ENCODE assay signal across 8 cellular contexts in the genomic region with DNA sequence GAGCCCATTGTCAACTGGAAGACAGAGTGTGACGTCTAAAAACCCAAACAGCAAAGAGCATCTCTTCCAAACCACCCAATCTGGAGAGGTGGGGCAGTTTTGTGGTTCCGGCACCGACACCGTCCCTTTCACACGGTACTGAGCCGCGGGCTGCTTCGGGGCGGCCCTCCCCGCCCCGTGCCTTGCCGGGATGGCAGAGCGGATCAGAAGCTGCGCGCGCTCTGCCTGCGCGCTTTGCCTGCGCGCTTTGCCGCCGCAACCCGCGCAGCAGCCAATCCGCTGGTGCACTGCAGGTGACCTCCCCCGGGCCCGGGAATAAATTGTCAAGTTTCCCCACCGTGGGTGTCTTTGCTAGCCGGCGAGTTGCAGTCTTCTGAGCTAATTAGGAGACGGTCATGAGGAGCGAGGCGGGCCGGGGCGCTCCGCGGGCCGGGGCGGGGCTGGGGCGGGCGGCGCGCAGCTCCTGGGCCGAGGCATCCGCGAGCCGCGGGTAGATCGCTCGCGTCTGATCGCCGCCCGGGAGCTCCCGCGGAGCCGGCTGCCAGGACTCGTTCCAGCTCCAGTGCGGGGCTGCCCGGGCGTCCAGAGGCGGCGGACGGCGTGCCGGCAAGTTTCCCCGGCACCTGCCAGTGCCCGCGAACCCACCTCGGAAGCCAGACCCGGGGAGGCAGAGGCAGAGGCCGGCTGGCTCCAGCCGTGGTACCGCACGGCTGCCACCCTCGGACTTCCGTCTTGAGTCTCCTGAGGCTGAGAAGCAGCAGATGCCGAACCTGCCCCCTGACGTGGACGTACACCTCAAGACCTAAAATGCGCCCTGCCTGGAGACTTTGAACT.
DNase-seq lines count a peak whose midpoint lies in the region; ATAC-seq and TF ChIP-seq lines count a peak whose summit lies in the region.

No MANE protein-coding gene starts in this region.

- no peaks in the 10 kb centered on the region for H3K9me3 Mint-ChIP-seq in CD4-positive, alpha-beta T cell

- intact Hi-C loops in CD4-positive, alpha-beta T cell (cut with DNase I, micrococcal nuclease), result no loop called here

- no peaks in the 10 kb centered on the region for H3K4me1 ChIP-seq in skeletal muscle satellite cell (ENCODE audit: control insufficient read depth, insufficient read depth, low read length)
- peaks cover 8% of the 10 kb centered on the region for H3K4me1 ChIP-seq in Karpas-422 (ENCODE audit: low read length)

- H3K27ac Mint-ChIP-seq in CD4-positive, alpha-beta T cell, result no peak overlapping the region

- no peak overlapping the region for H3K4me3 Mint-ChIP-seq in CD4-positive, alpha-beta T cell

- H2AFZ ChIP-seq in Karpas-422 (ENCODE audit: low read length), result no peak overlapping the region

- no peaks in the 10 kb centered on the region for H3K9me3 ChIP-seq in CD4-positive, alpha-beta T cell (ENCODE audit: control insufficient read depth, low read length)
- H3K9me3 ChIP-seq in skeletal muscle satellite cell (replicated peaks; ENCODE audit: low read length) (no peaks in the 10 kb centered on the region), Karpas-422 (ENCODE audit: low read length) (0 out of 2 replicates have a peak, but pooled peaks cover 3% of the 10 kb centered on the region)

- H3K9me2 ChIP-seq in Karpas-422 (replicated peaks; ENCODE audit: insufficient read depth, low read length), result no peaks in the 10 kb centered on the region

- peaks cover 48% of the 10 kb centered on the region for H3K27me3 Mint-ChIP-seq in CD4-positive, alpha-beta T cell

- peak in 1 of 10 experiments; percentile 5 for DNase-seq in CD4-positive, alpha-beta T cell
- peak in 2 of 3 experiments; percentile 4 to 15 for DNase-seq in activated CD8-positive, alpha-beta memory T cell treated with anti-CD3 and anti-CD28 coated beads for 48 hours (ENCODE audit: low read depth in 2 of 3, low spot score in 2 of 3)
- no peak for DNase-seq in Karpas-422

- H3K36me3 ChIP-seq in skeletal muscle satellite cell (ENCODE audit: insufficient read depth, low read length) (no peaks in the 10 kb centered on the region), Karpas-422 (ENCODE audit: insufficient read depth, low read length) (no peaks in the 10 kb centered on the region)

- no peak for TF ChIP-seq CTCF in CD4-positive, alpha-beta T cell (IDR thresholded peaks at IDR 0.05)

- no peaks in the 10 kb centered on the region for H3K36me3 Mint-ChIP-seq in CD4-positive, alpha-beta T cell (ENCODE audit: low read depth)

- no peaks in the 10 kb centered on the region for H3K79me2 ChIP-seq in Karpas-422 (ENCODE audit: low read length)

- no peak overlapping the region for H3K27ac ChIP-seq in CD4-positive, alpha-beta T cell (ENCODE audit: low read depth, low read length)
- H3K27ac ChIP-seq in Karpas-422 (ENCODE audit: low read length), result no peak overlapping the region

- H3K27me3 ChIP-seq in CD4-positive, alpha-beta T cell (ENCODE audit: control insufficient read depth, insufficient read depth, low read length), result peaks cover 4% of the 10 kb centered on the region
- peaks cover 34% of the 10 kb centered on the region for H3K27me3 ChIP-seq in skeletal muscle satellite cell (ENCODE audit: control insufficient read depth, insufficient read depth, low read length)
- H3K27me3 ChIP-seq in Karpas-422 (ENCODE audit: low read length), result no peaks in the 10 kb centered on the region; the same call in 1 of the 2 replicates

- peaks cover 8% of the 10 kb centered on the region for H3K4me1 Mint-ChIP-seq in CD4-positive, alpha-beta T cell (ENCODE audit: low read depth)

- no peaks in the 10 kb centered on the region for H4K20me1 ChIP-seq in Karpas-422 (ENCODE audit: insufficient read depth, low read depth, low read length)

- ATAC-seq in CD4-positive, alpha-beta T cell (ENCODE audit: poor library complexity), result peak; percentile 43
- ATAC-seq in HG02610 (IDR thresholded peaks at IDR 0.05; ENCODE audit: unreplicated experiment), result peak; percentile 58
- no peak for ATAC-seq in HG03457 (IDR thresholded peaks at IDR 0.05; ENCODE audit: unreplicated experiment)
- no peak for ATAC-seq in GM18861 (IDR thresholded peaks at IDR 0.05; ENCODE audit: unreplicated experiment)

- POLR2A ChIA-PET in CD4-positive, alpha-beta T cell (lab: Charles Lee), result no interaction called here

- H3K4me3 ChIP-seq in iPS-11a (ENCODE audit: low read depth, low read length) (peak overlapping the region; percentile 62), skeletal muscle satellite cell (ENCODE audit: low read length) (peak overlapping the region; percentile 51), Karpas-422 (ENCODE audit: low read length) (no peak overlapping the region)

- no peak overlapping the region for H3K9ac ChIP-seq in skeletal muscle satellite cell (ENCODE audit: low read depth, low read length)
- no peak overlapping the region for H3K9ac ChIP-seq in Karpas-422 (ENCODE audit: low read length)

- H3K4me2 ChIP-seq in skeletal muscle satellite cell (ENCODE audit: low read length) (peak overlapping the region; percentile 66), Karpas-422 (ENCODE audit: low read depth, low read length, poor library complexity, severe bottlenecking) (no peak overlapping the region)

- CTCF ChIA-PET in CD4-positive, alpha-beta T cell (lab: Charles Lee), result interaction anchor here (1.1 kb wide), 1 partner anchor 103 kb away, joined by 5 read pairs; no protein-coding TSS in a partner anchor

Comparison
In these comparisons a context has a peak if more than half of its experiments do, and no peak if none do; other contexts are left out.
1. ATAC-seq: peak in CD4-positive, alpha-beta T cell (single experiment) and HG02610 (single experiment); none in HG03457 (single experiment) and GM18861 (single experiment).